Comparison of ENCODE assay signal across 17 cellular contexts in genomic region chr18:7002107-7002506, GRCh38.
DNase-seq lines count a peak whose midpoint lies in the region; ATAC-seq and TF ChIP-seq lines count a peak whose summit lies in the region.
"Had no signal": no experiment of that assay in that cellular context is flagged by ENCODE, and none has a peak within 500 bp of the region (broad histone marks: within the 10 kb centered on the region; RNA-seq: fewer than 3 reads in every experiment).

No MANE protein-coding gene starts in this region.

- peaks cover 25% of the 10 kb centered on the region for H3K36me3 Mint-ChIP-seq in mesothelial cell of epicardium
- H3K36me3 Mint-ChIP-seq: CD8-positive, alpha-beta T cell had no signal

- peak; percentile 77 for DNase-seq in COR-L47 (lab: John Stamatoyannopoulos, UW)
- peak; percentile 4 for DNase-seq in NCI-H1092 (lab: John Stamatoyannopoulos, UW)
- DNase-seq in NCI-H510A treated with DMSO at 0.1 percent for 48 hours (lab: John Stamatoyannopoulos, UW) = peak; percentile 34
- DNase-seq in iPS-NIHi11 (ENCODE audit: low spot score) = peak; percentile 23
- DNase-seq in mesothelial cell of epicardium (ENCODE audit: low spot score in 2 of 2, unreplicated experiment in 2 of 2) = no peak
- no peak for DNase-seq in stimulated activated CD4-positive, alpha-beta T cell treated with anti-CD3 and anti-CD28 coated beads, Interleukin-4, amount 100 ng/mL, for 4 hours
- DNase-seq: CD8-positive, alpha-beta T cell; DND-41; IMR-90; Karpas-422; MM.1S; NCI-H2029 treated with DMSO at 0.1 percent for 48 hours; NCI-H446; Peyer's patch had no signal

- H3K4me1 Mint-ChIP-seq in mesothelial cell of epicardium = no peaks in the 10 kb centered on the region

- no peaks in the 10 kb centered on the region for H3K27me3 Mint-ChIP-seq in mesothelial cell of epicardium (ENCODE audit: low read depth)

- ATAC-seq in HG02763 (IDR thresholded peaks at IDR 0.05; ENCODE audit: unreplicated experiment) = no peak
- ATAC-seq: CD8-positive, alpha-beta T cell; GM12878; Right ventricle myocardium inferior had no signal

- TF ChIP-seq CTCF in mesothelial cell of epicardium (IDR thresholded peaks at IDR 0.05; ENCODE audit: unreplicated experiment) = no peak

- no peaks in the 10 kb centered on the region for H3K9me3 Mint-ChIP-seq in mesothelial cell of epicardium
- H3K9me3 Mint-ChIP-seq: CD8-positive, alpha-beta T cell had no signal

- no peak overlapping the region for H3K4me3 Mint-ChIP-seq in mesothelial cell of epicardium
- H3K4me3 Mint-ChIP-seq: CD8-positive, alpha-beta T cell had no signal

- H3K27ac Mint-ChIP-seq in mesothelial cell of epicardium = no peak overlapping the region
- H3K27ac Mint-ChIP-seq: CD8-positive, alpha-beta T cell had no signal

Comparison
In these comparisons a context has a peak if more than half of its experiments do, and no peak if none do; other contexts are left out.
1. DNase-seq: peak in COR-L47 (single experiment), NCI-H1092 (single experiment), NCI-H510A treated with DMSO at 0.1 percent for 48 hours (single experiment) and iPS-NIHi11 (single experiment); none in mesothelial cell of epicardium (0 of 2) and stimulated activated CD4-positive, alpha-beta T cell treated with anti-CD3 and anti-CD28 coated beads, Interleukin-4, amount 100 ng/mL, for 4 hours (0 of 2).